1 cellular context compared by ENCODE assay signal in the genomic region with DNA sequence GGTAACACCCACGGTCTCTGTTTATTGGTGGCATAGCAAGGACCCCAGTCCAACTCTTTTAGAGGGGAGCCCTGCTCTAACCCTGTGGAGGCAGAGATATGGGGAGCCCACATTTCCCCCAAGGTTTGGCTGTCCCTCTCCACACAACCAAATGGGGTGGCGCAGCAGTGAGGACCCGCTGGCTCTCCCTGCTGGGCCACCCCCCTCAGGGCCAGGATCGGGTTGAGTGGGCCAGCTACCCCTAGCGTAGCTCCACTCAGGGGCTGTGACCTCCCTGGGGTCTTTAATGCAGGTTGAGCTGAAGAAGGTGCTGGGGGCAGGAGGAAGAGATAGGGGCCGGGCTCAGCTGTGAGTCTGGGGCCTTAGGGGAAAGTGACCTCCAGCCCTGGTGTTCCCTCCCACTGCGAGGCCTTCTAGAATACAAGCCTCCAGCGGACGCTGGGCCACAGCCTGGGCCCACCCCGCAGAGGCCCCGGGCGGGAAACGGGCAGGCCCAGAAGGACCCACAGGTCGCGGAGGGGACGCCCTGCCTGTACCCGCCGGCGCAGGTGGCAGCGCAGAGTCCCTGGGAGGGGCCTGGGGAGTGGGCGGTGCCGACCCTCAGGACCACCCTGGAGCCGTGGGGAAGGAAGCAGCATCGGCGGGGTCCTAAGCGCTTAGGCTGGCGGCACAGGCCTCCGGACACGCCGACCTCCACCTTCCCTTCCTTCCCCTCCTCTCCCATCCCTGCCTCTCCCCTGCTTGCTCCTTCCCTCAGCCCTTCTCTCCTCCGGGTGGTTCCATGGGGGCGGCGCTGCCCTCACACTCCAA.
TF ChIP-seq lines count a peak whose summit lies in the region.

No MANE protein-coding gene starts in this region.

TF ChIP-seq in HEK293, 187 proteins besides CTCF, POLR2A, EP300 and RAD21 (continued from another document):
- TF ChIP-seq, protein P1, sequence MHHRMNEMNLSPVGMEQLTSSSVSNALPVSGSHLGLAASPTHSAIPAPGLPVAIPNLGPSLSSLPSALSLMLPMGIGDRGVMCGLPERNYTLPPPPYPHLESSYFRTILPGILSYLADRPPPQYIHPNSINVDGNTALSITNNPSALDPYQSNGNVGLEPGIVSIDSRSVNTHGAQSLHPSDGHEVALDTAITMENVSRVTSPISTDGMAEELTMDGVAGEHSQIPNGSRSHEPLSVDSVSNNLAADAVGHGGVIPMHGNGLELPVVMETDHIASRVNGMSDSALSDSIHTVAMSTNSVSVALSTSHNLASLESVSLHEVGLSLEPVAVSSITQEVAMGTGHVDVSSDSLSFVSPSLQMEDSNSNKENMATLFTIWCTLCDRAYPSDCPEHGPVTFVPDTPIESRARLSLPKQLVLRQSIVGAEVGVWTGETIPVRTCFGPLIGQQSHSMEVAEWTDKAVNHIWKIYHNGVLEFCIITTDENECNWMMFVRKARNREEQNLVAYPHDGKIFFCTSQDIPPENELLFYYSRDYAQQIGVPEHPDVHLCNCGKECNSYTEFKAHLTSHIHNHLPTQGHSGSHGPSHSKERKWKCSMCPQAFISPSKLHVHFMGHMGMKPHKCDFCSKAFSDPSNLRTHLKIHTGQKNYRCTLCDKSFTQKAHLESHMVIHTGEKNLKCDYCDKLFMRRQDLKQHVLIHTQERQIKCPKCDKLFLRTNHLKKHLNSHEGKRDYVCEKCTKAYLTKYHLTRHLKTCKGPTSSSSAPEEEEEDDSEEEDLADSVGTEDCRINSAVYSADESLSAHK (tag by site-specific recombination; IDR thresholded peaks at IDR 0.05), result no peak
- TF ChIP-seq ZNF214 (tag by site-specific recombination; IDR thresholded peaks at IDR 0.05; ENCODE audit: borderline replicate concordance) (no peak), ZNF174 (tag by site-specific recombination; IDR thresholded peaks at IDR 0.05) (no peak), KLF9 (tag by site-specific recombination; IDR thresholded peaks at IDR 0.05; ENCODE audit: low read depth) (no peak), ZBTB20 (tag by site-specific recombination; IDR thresholded peaks at IDR 0.05) (no peak), ZNF280C (tag by site-specific recombination; IDR thresholded peaks at IDR 0.05) (no peak), ZNF114 (tag by site-specific recombination; IDR thresholded peaks at IDR 0.05) (no peak), SP2 (tag by site-specific recombination; IDR thresholded peaks at IDR 0.05) (0 out of 2 replicates have a peak, but pooled peaks have one; percentile 6), TCF7L2 (IDR thresholded peaks at IDR 0.05; ENCODE audit: borderline replicate concordance, low read depth, low read length) (no peak), ZNF768 (tag by site-specific recombination; IDR thresholded peaks at IDR 0.05) (no peak), ZNF24 (tag by site-specific recombination; IDR thresholded peaks at IDR 0.05) (no peak), ZNF488 (tag by site-specific recombination; IDR thresholded peaks at IDR 0.05) (no peak), ZFHX2 (tag by site-specific recombination; conservative IDR thresholded peaks at IDR 0.05) (peak; percentile 30; the same call in 1 of the 2 replicates), ZNF639 (tag by site-specific recombination; IDR thresholded peaks at IDR 0.05) (no peak), ZNF561 (tag by site-specific recombination; IDR thresholded peaks at IDR 0.05; ENCODE audit: borderline replicate concordance) (no peak), ZNF48 (tag by site-specific recombination; IDR thresholded peaks at IDR 0.05) (no peak), ZNF623 (tag by site-specific recombination; IDR thresholded peaks at IDR 0.05) (no peak)
- TF ChIP-seq, protein P2, sequence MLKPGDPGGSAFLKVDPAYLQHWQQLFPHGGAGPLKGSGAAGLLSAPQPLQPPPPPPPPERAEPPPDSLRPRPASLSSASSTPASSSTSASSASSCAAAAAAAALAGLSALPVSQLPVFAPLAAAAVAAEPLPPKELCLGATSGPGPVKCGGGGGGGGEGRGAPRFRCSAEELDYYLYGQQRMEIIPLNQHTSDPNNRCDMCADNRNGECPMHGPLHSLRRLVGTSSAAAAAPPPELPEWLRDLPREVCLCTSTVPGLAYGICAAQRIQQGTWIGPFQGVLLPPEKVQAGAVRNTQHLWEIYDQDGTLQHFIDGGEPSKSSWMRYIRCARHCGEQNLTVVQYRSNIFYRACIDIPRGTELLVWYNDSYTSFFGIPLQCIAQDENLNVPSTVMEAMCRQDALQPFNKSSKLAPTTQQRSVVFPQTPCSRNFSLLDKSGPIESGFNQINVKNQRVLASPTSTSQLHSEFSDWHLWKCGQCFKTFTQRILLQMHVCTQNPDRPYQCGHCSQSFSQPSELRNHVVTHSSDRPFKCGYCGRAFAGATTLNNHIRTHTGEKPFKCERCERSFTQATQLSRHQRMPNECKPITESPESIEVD (tag by site-specific recombination; IDR thresholded peaks at IDR 0.05), result no peak
